In genomic region chr3:38327335-38328009, GRCh38 we compare ENCODE assay signal across 11 cellular contexts. TPM values are rescaled to one million over a fixed set of nuclear protein-coding genes. Genes with fewer than 3 reads are reported as not detected.
DNase-seq lines count a peak whose midpoint lies in the region; ATAC-seq and TF ChIP-seq lines count a peak whose summit lies in the region.
"Had no signal": no experiment of that assay in that cellular context is flagged by ENCODE, and none has a peak within 500 bp of the region (broad histone marks: within the 10 kb centered on the region; RNA-seq: fewer than 3 reads in every experiment).

No MANE protein-coding gene starts in this region.

- ATAC-seq in GM21381 (IDR thresholded peaks at IDR 0.05; ENCODE audit: unreplicated experiment) = no peak

- H3K4me1 Mint-ChIP-seq in Calu3 (ENCODE audit: low read depth, unreplicated experiment) = peaks cover 16% of the 10 kb centered on the region
- no peaks in the 10 kb centered on the region for H3K4me1 Mint-ChIP-seq in activated T-helper 1 cell treated with anti-CD3 and anti-CD28 coated beads, Interleukin-12 subunit alpha, Interleukin-12 subunit beta, Interleukin-2, Interleukin-4 antibody, amounts not matched to agents 30 ng/mL and 10 ng/mL and 1 ng/mL, durations not matched to agents 14 hours and 24 hours and 36 hours (ENCODE audit: low read depth)
- H3K4me1 Mint-ChIP-seq: central memory CD8-positive, alpha-beta T cell had no signal

- H3K4me3 Mint-ChIP-seq in Calu3 (ENCODE audit: low read depth, unreplicated experiment) = no peak overlapping the region
- no peak overlapping the region for H3K4me3 Mint-ChIP-seq in activated T-helper 1 cell treated with anti-CD3 and anti-CD28 coated beads, Interleukin-12 subunit alpha, Interleukin-12 subunit beta, Interleukin-2, Interleukin-4 antibody, amounts not matched to agents 30 ng/mL and 10 ng/mL and 1 ng/mL, durations not matched to agents 14 hours and 24 hours and 36 hours
- H3K4me3 Mint-ChIP-seq: central memory CD8-positive, alpha-beta T cell had no signal

- no peaks in the 10 kb centered on the region for H3K36me3 Mint-ChIP-seq in Calu3 (ENCODE audit: insufficient read depth, unreplicated experiment)
- H3K36me3 Mint-ChIP-seq in activated T-helper 1 cell treated with anti-CD3 and anti-CD28 coated beads, Interleukin-12 subunit alpha, Interleukin-12 subunit beta, Interleukin-2, Interleukin-4 antibody, amounts not matched to agents 30 ng/mL and 10 ng/mL and 1 ng/mL, durations not matched to agents 14 hours and 24 hours and 36 hours (ENCODE audit: low read depth) = no peaks in the 10 kb centered on the region

- H3K9me3 Mint-ChIP-seq in Calu3 (ENCODE audit: low read depth, unreplicated experiment) = peaks cover 5% of the 10 kb centered on the region
- no peaks in the 10 kb centered on the region for H3K9me3 Mint-ChIP-seq in activated T-helper 1 cell treated with anti-CD3 and anti-CD28 coated beads, Interleukin-12 subunit alpha, Interleukin-12 subunit beta, Interleukin-2, Interleukin-4 antibody, amounts not matched to agents 30 ng/mL and 10 ng/mL and 1 ng/mL, durations not matched to agents 14 hours and 24 hours and 36 hours
- H3K9me3 Mint-ChIP-seq: central memory CD8-positive, alpha-beta T cell had no signal

- no peak for TF ChIP-seq CTCF in Calu3 (IDR thresholded peaks at IDR 0.05; ENCODE audit: unreplicated experiment)

- BruUV-seq in Calu3 (replicated peaks; lab: Mats Ljungman, UMichigan) = no TSS peak

- CTCF ChIA-PET in Calu3 (lab: Charles Lee) = interaction anchor here (0.6 to 2.1 kb wide), 2 partner anchors 19 to 117 kb away, joined by 3 to 7 read pairs; partner anchors contain the start of gene XYLB

- no peaks in the 10 kb centered on the region for H3K27me3 Mint-ChIP-seq in Calu3 (ENCODE audit: unreplicated experiment)
- H3K27me3 Mint-ChIP-seq in activated T-helper 1 cell treated with anti-CD3 and anti-CD28 coated beads, Interleukin-12 subunit alpha, Interleukin-12 subunit beta, Interleukin-2, Interleukin-4 antibody, amounts not matched to agents 30 ng/mL and 10 ng/mL and 1 ng/mL, durations not matched to agents 14 hours and 24 hours and 36 hours (ENCODE audit: insufficient read depth) = peaks cover 14% of the 10 kb centered on the region

- DNase-seq in Calu3 (peak; percentile 30), LoVo (ENCODE audit: low spot score) (peak; percentile 4), amniotic epithelial cell (ENCODE audit: low read depth) (peak; percentile 54), iris pigment epithelial cell (ENCODE audit: low read depth) (peak; percentile 75), occipital lobe (lab: John Stamatoyannopoulos, UW) (no peak), NCI-H2029 (lab: John Stamatoyannopoulos, UW) (no peak)
- no peak for DNase-seq in activated T-helper 1 cell treated with anti-CD3 and anti-CD28 coated beads, Interleukin-12 subunit alpha, Interleukin-12 subunit beta, Interleukin-2, Interleukin-4 antibody, amounts not matched to agents 30 ng/mL and 10 ng/mL and 1 ng/mL, durations not matched to agents 14 hours and 24 hours and 36 hours (ENCODE audit: low spot score)
- DNase-seq: NCI-H2227 treated with DMSO at 0.1 percent for 48 hours; stimulated activated naive CD4-positive, alpha-beta T cell had no signal

- H3K27ac Mint-ChIP-seq in Calu3 (ENCODE audit: unreplicated experiment) = peak overlapping the region; percentile 31
- no peak overlapping the region for H3K27ac Mint-ChIP-seq in activated T-helper 1 cell treated with anti-CD3 and anti-CD28 coated beads, Interleukin-12 subunit alpha, Interleukin-12 subunit beta, Interleukin-2, Interleukin-4 antibody, amounts not matched to agents 30 ng/mL and 10 ng/mL and 1 ng/mL, durations not matched to agents 14 hours and 24 hours and 36 hours

- intact Hi-C loops in Calu3 (cut with micrococcal nuclease; ENCODE audit: unreplicated experiment) = no loop called here
- intact Hi-C loops in activated T-helper 1 cell treated with anti-CD3 and anti-CD28 coated beads, Interleukin-12 subunit alpha, Interleukin-12 subunit beta, Interleukin-2, Interleukin-4 antibody, amounts not matched to agents 30 ng/mL and 10 ng/mL and 1 ng/mL, durations not matched to agents 14 hours and 24 hours and 36 hours (cut with micrococcal nuclease) = no loop called here

RNA-seq across cellular contexts. Expression of gene XYLB, which starts 19.1 kb away (rescaled TPM):
- total RNA-seq in Calu3 (2022) (11.1 and 12.2 TPM in 2 replicates), occipital lobe (7.3 TPM)
- total RNA-seq in activated T-helper 1 cell treated with anti-CD3 and anti-CD28 coated beads, Interleukin-12 subunit alpha, Interleukin-12 subunit beta, Interleukin-2, Interleukin-4 antibody, amounts not matched to agents 30 ng/mL and 10 ng/mL and 1 ng/mL, durations not matched to agents 14 hours and 24 hours and 36 hours = 7.1 and 9.9 TPM in 2 replicates

RNA-seq across cellular contexts. Expression of gene SLC22A14, which starts 45.4 kb away (rescaled TPM):
- total RNA-seq in Calu3 (2022) (1.8 and 2.1 TPM in 2 replicates), occipital lobe (0.31 TPM)
- not detected in 2 replicates for total RNA-seq in activated T-helper 1 cell treated with anti-CD3 and anti-CD28 coated beads, Interleukin-12 subunit alpha, Interleukin-12 subunit beta, Interleukin-2, Interleukin-4 antibody, amounts not matched to agents 30 ng/mL and 10 ng/mL and 1 ng/mL, durations not matched to agents 14 hours and 24 hours and 36 hours

Comparison
In these comparisons a context has a peak if more than half of its experiments do, and no peak if none do; other contexts are left out.
1. DNase-seq: peak in Calu3 (single experiment), LoVo (single experiment), amniotic epithelial cell (single experiment) and iris pigment epithelial cell (single experiment); none in occipital lobe (single experiment), activated T-helper 1 cell treated with anti-CD3 and anti-CD28 coated beads, Interleukin-12 subunit alpha, Interleukin-12 subunit beta, Interleukin-2, Interleukin-4 antibody, amounts not matched to agents 30 ng/mL and 10 ng/mL and 1 ng/mL, durations not matched to agents 14 hours and 24 hours and 36 hours (single experiment) and NCI-H2029 (single experiment).